ENCODE assay signal across 10 cellular contexts in the genomic region with DNA sequence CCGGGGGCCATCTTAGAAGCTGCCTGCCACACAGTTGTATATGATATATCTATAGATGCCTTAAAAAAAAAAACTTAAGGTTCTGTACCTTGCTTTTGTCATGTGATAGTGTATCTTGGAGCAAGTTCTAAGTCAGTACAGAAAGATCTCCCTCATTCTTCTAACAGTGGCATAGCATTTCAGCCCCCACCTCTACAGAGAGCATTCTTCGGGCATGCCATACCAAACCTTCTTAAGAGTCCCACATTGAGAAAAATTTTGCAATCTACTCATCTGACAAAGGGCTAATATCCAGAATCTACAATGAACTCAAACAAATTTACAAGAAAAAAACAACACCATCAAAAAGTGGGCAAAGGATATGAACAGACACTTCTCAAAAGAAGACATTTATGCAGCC. TPM values are rescaled to one million over a fixed set of nuclear protein-coding genes. Genes with fewer than 3 reads are reported as not detected.
DNase-seq lines count a peak whose midpoint lies in the region; ATAC-seq, FAIRE-seq and TF ChIP-seq lines count a peak whose summit lies in the region.
"Not testable (repeated sequence)": the region's sequence is repeated elsewhere in the genome, so short reads cannot be mapped to it uniquely, and the experiment has no call there.
"Had no signal": no experiment of that assay in that cellular context is flagged by ENCODE, and none has a peak within 500 bp of the region (broad histone marks: within the 10 kb centered on the region; RNA-seq: fewer than 3 reads in every experiment).

No MANE protein-coding gene starts in this region.

- 94% methylated on average over 2 of the region's 2 CpGs for WGBS in GM12878 (ENCODE audit: insufficient coverage, insufficient replicate concordance, low lambda C conversion rate, missing lambda C conversion rate)
- 81% methylated on average over 2 of the region's 2 CpGs for WGBS in smooth muscle cell (ENCODE audit: low lambda C conversion rate)

- peak overlapping the region; percentile 52 for H3K4me3 Mint-ChIP-seq in endothelial cell (ENCODE audit: unreplicated experiment)

- not testable (repeated sequence) for TF ChIP-seq RAD21 in GM12878 (IDR thresholded peaks at IDR 0.05; ENCODE audit: insufficient read depth, low read depth, low read length)

- H3K4me1 Mint-ChIP-seq in endothelial cell (ENCODE audit: unreplicated experiment) = not testable (repeated sequence)

- ATAC-seq in GM18498 (IDR thresholded peaks at IDR 0.05; ENCODE audit: unreplicated experiment) (peak; percentile 14), GM12878 (peak; percentile 16; the same call in 2 of the 3 replicates)

- SMC1A ChIA-PET in GM12878 (lab: Charles Lee; ENCODE audit: uncharacterized antibody, unreplicated experiment) = interaction anchor here (0.7 to 2.2 kb wide), 5 partner anchors 14 to 159 kb away, joined by 3 to 25 read pairs (median 4); partner anchors contain the start of gene U2SURP

- H3F3A ChIP-seq in smooth muscle cell (ENCODE audit: low read depth) = not testable (repeated sequence)

- RAD21 ChIA-PET in GM12878 (lab: Charles Lee; ENCODE audit: unreplicated experiment) = interaction anchor here (0.7 to 2.6 kb wide), 4 partner anchors 11 to 159 kb away, joined by 3 to 19 read pairs (median 9); no protein-coding TSS in a partner anchor

- H3K4me3 ChIP-seq in KMS-11 (IDR thresholded peaks at IDR 0.05; ENCODE audit: insufficient read depth, low read depth, low read length); GM12878; right atrium auricular region; osteoblast (ENCODE audit: insufficient read depth, low read length); smooth muscle cell: not testable (repeated sequence)

- intact Hi-C loops in GM12878 (cut with micrococcal nuclease; ENCODE audit: unreplicated experiment) = not testable (repeated sequence)

- H3K4me1 ChIP-seq in KMS-11 (ENCODE audit: low read depth, poor library complexity, severe bottlenecking) (peaks cover 28% of the 10 kb centered on the region), right atrium auricular region (peaks cover 0 to 11% of the 10 kb centered on the region in 2 donors)
- H3K4me1 ChIP-seq in GM12878 (ENCODE audit: control insufficient read depth, insufficient read depth, low read length); osteoblast (ENCODE audit: insufficient read depth, low read length); smooth muscle cell (ENCODE audit: low read depth): not testable (repeated sequence)

- H3K36me3 Mint-ChIP-seq in endothelial cell (ENCODE audit: low read depth, unreplicated experiment) = not testable (repeated sequence)

- not testable (repeated sequence) for H3K9me3 ChIP-seq in GM12878 (replicated peaks; ENCODE audit: control insufficient read depth, insufficient read depth, low read length); right atrium auricular region; osteoblast (ENCODE audit: low read depth, low read length); smooth muscle cell (replicated peaks; ENCODE audit: low read depth)

- POLR2A ChIA-PET in GM12878 (lab: Charles Lee) = interaction anchor here (1.7 kb wide), 1 partner anchor 135 kb away, joined by 4 read pairs; no protein-coding TSS in a partner anchor

- not testable (repeated sequence) for H3K27me3 Mint-ChIP-seq in endothelial cell (ENCODE audit: unreplicated experiment)

- H2AFZ ChIP-seq in KMS-11 (ENCODE audit: low read depth) = peak overlapping the region; percentile 60; the same call in 1 of the 2 replicates
- peak overlapping the region; percentile 35; the same call in 1 of the 2 replicates for H2AFZ ChIP-seq in GM12878 (ENCODE audit: control insufficient read depth, low read depth, low read length)
- peak overlapping the region; percentile 60 for H2AFZ ChIP-seq in osteoblast (ENCODE audit: low read length)
- not testable (repeated sequence) for H2AFZ ChIP-seq in smooth muscle cell (ENCODE audit: low read depth)

- peak overlapping the region; percentile 8; the same call in 1 of the 2 replicates for H3K4me2 ChIP-seq in KMS-11
- not testable (repeated sequence) for H3K4me2 ChIP-seq in GM12878 (ENCODE audit: control insufficient read depth, insufficient read depth); osteoblast (ENCODE audit: insufficient read depth, low read length)
- peak overlapping the region; percentile 62 for H3K4me2 ChIP-seq in smooth muscle cell

- not testable (repeated sequence) for DNase-seq in GM12878 (ENCODE audit: low read depth, low spot score); endothelial cell (ENCODE audit: low spot score); right atrium auricular region (ENCODE audit: low spot score); osteoblast (ENCODE audit: insufficient read length, low spot score, missing footprints); smooth muscle cell (lab: John Stamatoyannopoulos, UW; ENCODE audit: unreplicated experiment)

- H3K36me3 ChIP-seq in KMS-11 (ENCODE audit: insufficient read depth); GM12878 (ENCODE audit: control insufficient read depth in 2 of 2, insufficient read depth in 2 of 2, low read length in 1 of 2); right atrium auricular region; osteoblast (ENCODE audit: insufficient read depth, low read length); smooth muscle cell (ENCODE audit: low read depth): not testable (repeated sequence)

- not testable (repeated sequence) for H3K9ac ChIP-seq in KMS-11; GM12878 (ENCODE audit: control insufficient read depth, insufficient read depth, low read length); smooth muscle cell (ENCODE audit: low read depth)

- H3K9me3 Mint-ChIP-seq in endothelial cell (ENCODE audit: unreplicated experiment) = not testable (repeated sequence)

- H3K27ac ChIP-seq in KMS-11 (peak overlapping the region; percentile 38; the same call in 1 of the 2 replicates), right atrium auricular region (peak overlapping the region; percentile 36 to 73), smooth muscle cell (ENCODE audit: low read depth) (peak overlapping the region; percentile 82)
- H3K27ac ChIP-seq in GM12878 (ENCODE audit: control insufficient read depth, insufficient read depth); osteoblast (ENCODE audit: low read depth, low read length): not testable (repeated sequence)

- not testable (repeated sequence) for H3K79me2 ChIP-seq in KMS-11 (ENCODE audit: insufficient read depth, low read depth); GM12878 (ENCODE audit: control insufficient read depth, insufficient read depth, low read length); osteoblast (ENCODE audit: insufficient read depth, low read length); smooth muscle cell (ENCODE audit: low read depth)

- TF ChIP-seq EP300 in GM12878 (IDR thresholded peaks at IDR 0.05; ENCODE audit: borderline replicate concordance in 1 of 2, control insufficient read depth in 1 of 2, low read depth in 2 of 2, low read length in 2 of 2) = not testable (repeated sequence)

- not testable (repeated sequence) for H3K27ac Mint-ChIP-seq in endothelial cell (ENCODE audit: unreplicated experiment)

- not testable (repeated sequence) for TF ChIP-seq CTCF in KMS-11 (conservative IDR thresholded peaks at IDR 0.05; ENCODE audit: low read depth, low read length); GM12878 (IDR thresholded peaks at IDR 0.05 in 2 of 3, conservative IDR thresholded peaks at IDR 0.05 in 1 of 3; ENCODE audit: control insufficient read depth in 2 of 3, extremely low read depth in 1 of 3, insufficient read depth in 1 of 3, low read depth in 3 of 3, low read length in 3 of 3); endothelial cell (IDR thresholded peaks at IDR 0.05; ENCODE audit: unreplicated experiment); right atrium auricular region (IDR thresholded peaks at IDR 0.05); osteoblast (IDR thresholded peaks at IDR 0.05; ENCODE audit: extremely low read depth, low read depth, low read length); smooth muscle cell (IDR thresholded peaks at IDR 0.05; ENCODE audit: borderline replicate concordance, insufficient read depth, poor library complexity, severe bottlenecking)

- not testable (repeated sequence) for TF ChIP-seq POLR2A in GM12878 (IDR thresholded peaks at IDR 0.05; ENCODE audit: low read depth, low read length)

- not testable (repeated sequence) for H4K20me1 ChIP-seq in KMS-11 (ENCODE audit: insufficient read depth); GM12878 (ENCODE audit: control insufficient read depth, insufficient read depth); osteoblast (ENCODE audit: insufficient read depth, low read length); smooth muscle cell (ENCODE audit: low read depth)

- BruUV-seq in GM12878 (replicated peaks; lab: Mats Ljungman, UMichigan) = not testable (repeated sequence)

- CTCF ChIA-PET in GM12878 (lab: Yijun Ruan, JAX) = interaction anchor here (0.8 to 2.6 kb wide), 20 partner anchors 9 to 686 kb away, joined by 3 to 58 read pairs (median 4); partner anchors contain the start of gene U2SURP

- in situ Hi-C loops in GM12878 (cut with MboI) = not testable (repeated sequence)

- FAIRE-seq in GM12878 (lab: Jason Lieb, UNC) = not testable (repeated sequence)

- H3K27me3 ChIP-seq in KMS-11 (ENCODE audit: insufficient read depth, low read depth); GM12878 (replicated peaks in 1 of 2; ENCODE audit: control insufficient read depth in 2 of 2, insufficient read depth in 2 of 2, low read length in 1 of 2); right atrium auricular region; osteoblast (ENCODE audit: insufficient read depth, low read length); smooth muscle cell (ENCODE audit: low read depth): not testable (repeated sequence)

RNA-seq across cellular contexts. Expression of gene U2SURP, which starts 13.1 kb away (rescaled TPM):
- total RNA-seq in GM12878 (2013; cell fraction: nucleolus; rRNA removed) = 539 and 552 TPM in 2 replicates
- 104 and 128 TPM in 2 replicates for total RNA-seq in GM12878 (2014; rRNA removed)
- total RNA-seq in GM12878 (2014; rRNA removed; fragmentation: Illumina TruSeq; extraction: Trizol) = 187 and 192 TPM in 2 replicates
- 143 and 144 TPM in 2 replicates for total RNA-seq in GM12878 (2021)
- 81.1 TPM for polyA plus RNA-seq in GM12878 (2011; ENCODE audit: low read depth)
- polyA plus RNA-seq in GM12878 (2011; rRNA removed) = 117 and 205 TPM in 2 replicates
- 22.2 and 22.7 TPM in 2 replicates for polyA plus RNA-seq in GM12878 (2011; cell fraction: cytosol; rRNA removed)
- 130 and 170 TPM in 2 replicates for polyA plus RNA-seq in GM12878 (2011; cell fraction: nucleus; rRNA removed)
- polyA plus RNA-seq in GM12878 (2012) = 59.2 and 68.7 TPM in 2 replicates
- 154 and 191 TPM in 2 replicates for polyA plus RNA-seq in GM12878 (2014; fragmentation: Illumina TruSeq; extraction: Trizol)
- 100 to 1,000 TPM; 146 to 277 TPM for polyA plus RNA-seq in GM12878 (2014; fragmentation: Nextera tagmentation; extraction: Ambion mirVana)
- polyA plus RNA-seq in GM12878 (2014; rRNA removed) = 64.6 and 76.3 TPM in 2 replicates
- polyA plus RNA-seq in GM12878 (2016; fragmentation: Nextera tagmentation; extraction: Ambion mirVana) = 100 to 1,000 TPM; 154 to 168 TPM
- 55.0 and 121 TPM in 2 replicates for polyA minus RNA-seq in GM12878 (2011; rRNA and poly(A)+ RNA removed)
- 26.6 and 40.2 TPM in 2 replicates for polyA minus RNA-seq in GM12878 (2011; cell fraction: cytosol; rRNA and poly(A)+ RNA removed)
- 102 and 147 TPM in 2 replicates for polyA minus RNA-seq in GM12878 (2011; cell fraction: nucleus; rRNA and poly(A)+ RNA removed)
- 86.1 TPM for total RNA-seq in endothelial cell (ENCODE audit: unreplicated experiment)
- total RNA-seq in right atrium auricular region = 10 to 100 TPM; 26.3 to 33.7 TPM
- total RNA-seq in osteoblast = 85.0 and 85.5 TPM in 2 replicates
- 80.4 and 90.1 TPM in 2 replicates for total RNA-seq in smooth muscle cell
- polyA plus RNA-seq in smooth muscle cell = 49.0 and 53.8 TPM in 2 replicates

RNA-seq across cellular contexts. Expression of gene PAQR9, which starts 24.7 kb away (rescaled TPM):
- not detected in 2 replicates for total RNA-seq in GM12878 (2013; cell fraction: nucleolus; rRNA removed)
- total RNA-seq in GM12878 (2014; rRNA removed) (not detected in 2 replicates), GM12878 (2014; rRNA removed; fragmentation: Illumina TruSeq; extraction: Trizol) (not detected in 2 replicates), GM12878 (2021) (not detected in 2 replicates), endothelial cell (ENCODE audit: unreplicated experiment) (not detected), right atrium auricular region (10 to 100 TPM in 1 of 2 donors, 1 to 10 TPM in 1; 5.7 to 23.0 TPM), osteoblast (not detected in 2 replicates), smooth muscle cell (0.09 and 0.13 TPM in 2 replicates)
- not detected for polyA plus RNA-seq in GM12878 (2011; ENCODE audit: low read depth)
- polyA plus RNA-seq in GM12878 (2011; rRNA removed) (not detected in 2 replicates), GM12878 (2014; fragmentation: Illumina TruSeq; extraction: Trizol) (not detected in 2 replicates), GM12878 (2014; fragmentation: Nextera tagmentation; extraction: Ambion mirVana) (not detected), GM12878 (2014; rRNA removed) (not detected in 2 replicates), GM12878 (2016; fragmentation: Nextera tagmentation; extraction: Ambion mirVana) (not detected), smooth muscle cell (1.0 TPM in 1 of 2 replicates, not detected in the other)
- not detected in 2 replicates for polyA plus RNA-seq in GM12878 (2011; cell fraction: cytosol; rRNA removed)
- not detected in 2 replicates for polyA plus RNA-seq in GM12878 (2011; cell fraction: nucleus; rRNA removed)
- polyA plus RNA-seq in GM12878 (2012) = not detected in 2 replicates
- polyA minus RNA-seq in GM12878 (2011; rRNA and poly(A)+ RNA removed) = 0.05 TPM in 1 of 2 replicates, not detected in the other
- not detected in 2 replicates for polyA minus RNA-seq in GM12878 (2011; cell fraction: cytosol; rRNA and poly(A)+ RNA removed)
- 0.12 TPM in 1 of 2 replicates, not detected in the other for polyA minus RNA-seq in GM12878 (2011; cell fraction: nucleus; rRNA and poly(A)+ RNA removed)
- total RNA-seq: A172; CD4-positive, alpha-beta memory T cell; G401 had no signal
- polyA plus RNA-seq: CD4-positive, alpha-beta memory T cell had no signal
